1 cellular context compared by ENCODE assay signal in genomic region chr2:55232084-55232862, GRCh38.
TF ChIP-seq lines count a peak whose summit lies in the region.

TSS of gene CLHC1 (minus strand) at chr2:55232293. CDS start at chr2:55222411, 9,882 bp downstream.
TSS of gene RPS27A (plus strand) at chr2:55232688. CDS start at chr2:55232825, 137 bp downstream.

TF ChIP-seq in K562, 482 proteins besides CTCF, POLR2A, EP300 and RAD21 (continued from another document and continues in another):
- TF ChIP-seq, protein P1, sequence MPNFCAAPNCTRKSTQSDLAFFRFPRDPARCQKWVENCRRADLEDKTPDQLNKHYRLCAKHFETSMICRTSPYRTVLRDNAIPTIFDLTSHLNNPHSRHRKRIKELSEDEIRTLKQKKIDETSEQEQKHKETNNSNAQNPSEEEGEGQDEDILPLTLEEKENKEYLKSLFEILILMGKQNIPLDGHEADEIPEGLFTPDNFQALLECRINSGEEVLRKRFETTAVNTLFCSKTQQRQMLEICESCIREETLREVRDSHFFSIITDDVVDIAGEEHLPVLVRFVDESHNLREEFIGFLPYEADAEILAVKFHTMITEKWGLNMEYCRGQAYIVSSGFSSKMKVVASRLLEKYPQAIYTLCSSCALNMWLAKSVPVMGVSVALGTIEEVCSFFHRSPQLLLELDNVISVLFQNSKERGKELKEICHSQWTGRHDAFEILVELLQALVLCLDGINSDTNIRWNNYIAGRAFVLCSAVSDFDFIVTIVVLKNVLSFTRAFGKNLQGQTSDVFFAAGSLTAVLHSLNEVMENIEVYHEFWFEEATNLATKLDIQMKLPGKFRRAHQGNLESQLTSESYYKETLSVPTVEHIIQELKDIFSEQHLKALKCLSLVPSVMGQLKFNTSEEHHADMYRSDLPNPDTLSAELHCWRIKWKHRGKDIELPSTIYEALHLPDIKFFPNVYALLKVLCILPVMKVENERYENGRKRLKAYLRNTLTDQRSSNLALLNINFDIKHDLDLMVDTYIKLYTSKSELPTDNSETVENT (CRISPR knock-in tag; IDR thresholded peaks at IDR 0.05), result peak; percentile 80; the same call in 1 of the 2 replicates
- TF ChIP-seq ZNF263 (CRISPR knock-in tag; IDR thresholded peaks at IDR 0.05; ENCODE audit: borderline replicate concordance) (no peak), SOX6 (IDR thresholded peaks at IDR 0.05) (no peak; the same call in 1 of the 2 replicates), ZEB2 (IDR thresholded peaks at IDR 0.05) (peak; percentile 95), ZNF217 (CRISPR knock-in tag; IDR thresholded peaks at IDR 0.05) (no peak), IRF9 (tag; IDR thresholded peaks at IDR 0.05) (no peak), E2F6 (IDR thresholded peaks at IDR 0.05; ENCODE audit: borderline replicate concordance in 1 of 2, extremely low read depth in 1 of 2, insufficient read depth in 1 of 2, insufficient read length in 1 of 2, low read depth in 1 of 2, low read length in 1 of 2, poor library complexity in 1 of 2, severe bottlenecking in 1 of 2) (peak in 1 of 2 experiments; percentile 51), DIDO1 (tag; IDR thresholded peaks at IDR 0.05; ENCODE audit: low read depth) (peak; percentile 66; the same call in 1 of the 2 replicates), KAT2B (IDR thresholded peaks at IDR 0.05; ENCODE audit: low read depth, low read length) (no peak), TSC22D4 (tag; IDR thresholded peaks at IDR 0.05) (no peak), PKNOX1 (IDR thresholded peaks at IDR 0.05) (no peak), CCAR2 (IDR thresholded peaks at IDR 0.05; ENCODE audit: low read depth, low read length) (no peak), RFX5 (IDR thresholded peaks at IDR 0.05; ENCODE audit: low read depth, low read length) (no peak; the same call in 1 of the 2 replicates), HNRNPH1 (optimal IDR thresholded peaks at IDR 0.05; ENCODE audit: low read depth, low read length) (no peak), DACH1 (IDR thresholded peaks at IDR 0.05; ENCODE audit: partially characterized antibody) (peak; percentile 92), OTX1 (CRISPR knock-in tag; IDR thresholded peaks at IDR 0.05) (peak; percentile 29; the same call in 1 of the 2 replicates), ZKSCAN3 (CRISPR knock-in tag; IDR thresholded peaks at IDR 0.05) (no peak), ZNF253 (CRISPR knock-in tag; conservative IDR thresholded peaks at IDR 0.05) (no peak), BRD4 (IDR thresholded peaks at IDR 0.05) (0 out of 2 replicates have a peak, but pooled peaks have one; percentile 73), PRPF4 (IDR thresholded peaks at IDR 0.05; ENCODE audit: insufficient read depth, low read depth, low read length, poor library complexity, severe bottlenecking) (no peak), RBM34 (IDR thresholded peaks at IDR 0.05; ENCODE audit: borderline replicate concordance, insufficient read depth, low read length) (no peak), MNT (conservative IDR thresholded peaks at IDR 0.05) (0 out of 4 replicates have a peak, but pooled peaks of 1 of the 2 experiments have one; percentile 74), ATF6 (CRISPR knock-in tag; IDR thresholded peaks at IDR 0.05) (0 out of 2 replicates have a peak, but pooled peaks have one; percentile 14), RNF2 (IDR thresholded peaks at IDR 0.05) (no peak), SIN3A (IDR thresholded peaks at IDR 0.05; ENCODE audit: borderline replicate concordance in 2 of 2, control insufficient read depth in 1 of 2, low read depth in 2 of 2, low read length in 2 of 2) (peak; percentile 74 to 89; a peak in 3 of 4 replicates), CAMTA2 (CRISPR knock-in tag; conservative IDR thresholded peaks at IDR 0.05) (no peak), MYNN (IDR thresholded peaks at IDR 0.05) (no peak), MYNN (CRISPR knock-in tag; IDR thresholded peaks at IDR 0.05) (no peak), ESRRA (IDR thresholded peaks at IDR 0.05; ENCODE audit: borderline replicate concordance, low read depth) (peak; percentile 23; the same call in 1 of the 2 replicates), ARID2 (IDR thresholded peaks at IDR 0.05) (0 out of 2 replicates have a peak, but pooled peaks have one; percentile 41), EWSR1 (IDR thresholded peaks at IDR 0.05; ENCODE audit: borderline replicate concordance, low read depth, partially characterized antibody) (no peak), GATAD2B (IDR thresholded peaks at IDR 0.05; ENCODE audit: borderline replicate concordance) (0 out of 2 replicates have a peak, but pooled peaks have one; percentile 41), NKRF (IDR thresholded peaks at IDR 0.05; ENCODE audit: borderline replicate concordance) (peak; percentile 91), RCOR1 (IDR thresholded peaks at IDR 0.05; ENCODE audit: borderline replicate concordance in 1 of 2, low read depth in 2 of 2, low read length in 2 of 2) (peak in 1 of 2 experiments; percentile 70; a peak in 2 of 4 replicates), POLR3G (IDR thresholded peaks at IDR 0.05; ENCODE audit: extremely low read depth, insufficient read length, insufficient replicate concordance) (no peak), MAFG (tag; conservative IDR thresholded peaks at IDR 0.05) (no peak), BRF1 (IDR thresholded peaks at IDR 0.05; ENCODE audit: borderline replicate concordance, extremely low read depth, insufficient read length) (no peak), KAT7 (CRISPR knock-in tag; IDR thresholded peaks at IDR 0.05; ENCODE audit: borderline replicate concordance) (peak; percentile 61; the same call in 1 of the 2 replicates), ASH1L (IDR thresholded peaks at IDR 0.05; ENCODE audit: borderline replicate concordance, low read depth, partially characterized antibody) (peak; percentile 83), E4F1 (CRISPR knock-in tag; IDR thresholded peaks at IDR 0.05; ENCODE audit: borderline replicate concordance) (no peak), ZFP91 (CRISPR knock-in tag; IDR thresholded peaks at IDR 0.05) (peak; percentile 33; the same call in 1 of the 2 replicates), NR3C1 (CRISPR knock-in tag; IDR thresholded peaks at IDR 0.05) (no peak), NCOA1 (IDR thresholded peaks at IDR 0.05; ENCODE audit: low read depth) (no peak)
- TF ChIP-seq, protein P2, sequence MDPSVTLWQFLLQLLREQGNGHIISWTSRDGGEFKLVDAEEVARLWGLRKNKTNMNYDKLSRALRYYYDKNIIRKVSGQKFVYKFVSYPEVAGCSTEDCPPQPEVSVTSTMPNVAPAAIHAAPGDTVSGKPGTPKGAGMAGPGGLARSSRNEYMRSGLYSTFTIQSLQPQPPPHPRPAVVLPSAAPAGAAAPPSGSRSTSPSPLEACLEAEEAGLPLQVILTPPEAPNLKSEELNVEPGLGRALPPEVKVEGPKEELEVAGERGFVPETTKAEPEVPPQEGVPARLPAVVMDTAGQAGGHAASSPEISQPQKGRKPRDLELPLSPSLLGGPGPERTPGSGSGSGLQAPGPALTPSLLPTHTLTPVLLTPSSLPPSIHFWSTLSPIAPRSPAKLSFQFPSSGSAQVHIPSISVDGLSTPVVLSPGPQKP (CRISPR knock-in tag; IDR thresholded peaks at IDR 0.05), result no peak
